In the genomic region with DNA sequence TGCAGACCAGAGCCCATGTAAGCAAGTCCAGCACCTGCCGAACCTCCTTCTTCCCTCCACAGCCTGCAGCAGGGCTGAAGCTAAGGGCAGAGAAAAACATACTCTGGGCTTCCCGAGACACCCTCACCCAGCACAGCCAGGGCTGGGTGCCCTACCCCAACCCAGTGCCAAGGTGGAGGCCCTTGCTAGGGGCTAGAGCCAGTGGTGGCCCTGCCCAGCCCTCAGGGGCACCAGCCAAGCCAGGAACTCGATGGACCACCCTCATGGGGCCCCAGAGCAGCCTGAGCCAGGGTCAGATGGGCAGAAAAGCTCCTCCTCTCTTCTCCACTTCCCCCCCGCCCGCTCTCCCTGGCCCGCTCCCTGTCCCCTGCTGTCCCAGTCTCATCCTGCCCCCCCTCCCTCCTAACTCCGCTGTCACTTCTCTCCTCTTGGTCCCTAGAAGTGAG, we compare ENCODE assay signal across 35 cellular contexts. TPM values are rescaled to one million over a fixed set of nuclear protein-coding genes. Genes with fewer than 3 reads are reported as not detected.
DNase-seq lines count a peak whose midpoint lies in the region; ATAC-seq, FAIRE-seq and TF ChIP-seq lines count a peak whose summit lies in the region.
"Had no signal": no experiment of that assay in that cellular context is flagged by ENCODE, and none has a peak within 500 bp of the region (broad histone marks: within the 10 kb centered on the region; RNA-seq: fewer than 3 reads in every experiment).

No MANE protein-coding gene starts in this region.

- H3K79me1 ChIP-seq in H1 (ENCODE audit: low read depth, low read length) = no peaks in the 10 kb centered on the region

- H3K9ac ChIP-seq in H1 (replicated peaks in 1 of 4; ENCODE audit: extremely low read depth in 1 of 4, low read depth in 3 of 4, low read length in 3 of 4) (no peak overlapping the region), mammary epithelial cell (ENCODE audit: insufficient read depth, low read length) (no peak overlapping the region)

- no peak for DNase-seq in activated T-cell treated with anti-CD3 and anti-CD28 coated beads, Interleukin-2, amount 50 U/mL, for 72 hours
- no peak for DNase-seq in activated T-cell treated with anti-CD3 and anti-CD28 coated beads, Interleukin-2, amount 50 U/mL, for 48 hours
- DNase-seq in H1 (ENCODE audit: low read depth in 1 of 2, low spot score in 2 of 2) = no peak
- DNase-seq in nephron progenitor cell = no peak
- DNase-seq in NCI-H446 (lab: John Stamatoyannopoulos, UW) = no peak
- no peak for DNase-seq in mammary epithelial cell
- DNase-seq: 8988T; activated CD4-positive, alpha-beta T cell treated with anti-CD3 and anti-CD28 coated beads, Interleukin-2, amount 50 U/mL, for 1 hour; aorta; hippocampal formation; IMR-90; left lung; natural killer cell; NCI-H1048; NCI-H1694 treated with DMSO at 0.1 percent for 48 hours; NCI-H2171; NCI-H524; pancreas; SHP77 treated with DMSO at 0.1 percent for 48 hours; stimulated activated CD4-positive, alpha-beta T cell treated with anti-CD3 and anti-CD28 coated beads, Interleukin-12 subunit alpha, Interleukin-12 subunit beta, amount 100 ng/mL, for 4 hours; stimulated activated CD4-positive, alpha-beta T cell treated with anti-CD3 and anti-CD28 coated beads, Interleukin-4, amount 100 ng/mL, for 1 hour; substantia nigra; T-helper 9 cell; WERI-Rb-1 had no signal

- no peak overlapping the region for H2BK12ac ChIP-seq in H1 (ENCODE audit: low read depth, low read length)

- no peak overlapping the region for H3K56ac ChIP-seq in H1 (replicated peaks; ENCODE audit: insufficient read length, low read depth, low read length)

- H3K23ac ChIP-seq in H1 (ENCODE audit: insufficient read length) = no peak overlapping the region

- no peak overlapping the region for H2BK20ac ChIP-seq in H1 (ENCODE audit: low read length)

- TF ChIP-seq CTCF in H1 (IDR thresholded peaks at IDR 0.05; ENCODE audit: control extremely low read depth in 1 of 3, insufficient read depth in 1 of 3, low read depth in 1 of 3, low read length in 3 of 3) (no peak), nephron progenitor cell (IDR thresholded peaks at IDR 0.05) (no peak), mammary epithelial cell (conservative IDR thresholded peaks at IDR 0.05 in 1 of 2, IDR thresholded peaks at IDR 0.05 in 1 of 2; ENCODE audit: extremely low read depth in 1 of 2, insufficient read depth in 1 of 2, low read depth in 1 of 2, low read length in 2 of 2) (no peak)

- H3K9me3 ChIP-seq in H1 (ENCODE audit: insufficient read depth in 2 of 2, low read depth in 1 of 2, low read length in 1 of 2) (no peaks in the 10 kb centered on the region; a peak in 1 of 4 replicates), mammary epithelial cell (replicated peaks; ENCODE audit: insufficient read depth, low read length) (no peaks in the 10 kb centered on the region)
- H3K9me3 ChIP-seq: left lung, pancreas, right atrium auricular region had no signal

- H4K91ac ChIP-seq in H1 (replicated peaks; ENCODE audit: insufficient read length, low read length) = no peak overlapping the region

- H2AFZ ChIP-seq in H1 (ENCODE audit: low read length) (no peak overlapping the region), mammary epithelial cell (ENCODE audit: low read depth, low read length) (no peak overlapping the region)

- no peak for TF ChIP-seq EP300 in H1 (IDR thresholded peaks at IDR 0.05; ENCODE audit: borderline replicate concordance in 1 of 2, low read depth in 2 of 2, low read length in 2 of 2)

- H3K9me3 Mint-ChIP-seq in activated T-cell treated with anti-CD3 and anti-CD28 coated beads, Interleukin-2, amount 50 U/mL, for 72 hours = no peaks in the 10 kb centered on the region
- H3K9me3 Mint-ChIP-seq in nephron progenitor cell = no peaks in the 10 kb centered on the region
- H3K9me3 Mint-ChIP-seq: activated T-helper 2 cell treated with anti-CD3 and anti-CD28 coated beads, Interferon-gamma antibody, Interleukin-2, Interleukin-4, amounts not matched to agents 10 μg/mL and 5 μg/mL and 100 μg/mL, durations not matched to agents 14 hours and 24 hours and 36 hours; mesothelial cell of epicardium; natural killer cell; stimulated activated memory B cell treated with anti-CD40 and anti-IgM and Interleukin-4, amounts not matched to agents 10 μg/mL and 1 μg/mL and 100 μg/mL, for 72 hours had no signal

- BruUV-seq in mammary epithelial cell (replicated peaks; lab: Mats Ljungman, UMichigan) = no TSS peak

- H3K27me3 Mint-ChIP-seq in activated T-cell treated with anti-CD3 and anti-CD28 coated beads, Interleukin-2, amount 50 U/mL, for 72 hours (ENCODE audit: low read depth) = peaks cover 55% of the 10 kb centered on the region
- peaks cover 41% of the 10 kb centered on the region for H3K27me3 Mint-ChIP-seq in nephron progenitor cell (ENCODE audit: low read depth, poor library complexity)

- no peak overlapping the region for H3K4ac ChIP-seq in H1 (replicated peaks; ENCODE audit: insufficient read length, low read depth, low read length)

- H3K36me3 ChIP-seq in H1 (ENCODE audit: control insufficient read depth in 2 of 4, insufficient read depth in 4 of 4, low read length in 3 of 4) (no peaks in the 10 kb centered on the region; a peak in 1 of 8 replicates), mammary epithelial cell (ENCODE audit: insufficient read depth, low read length) (no peaks in the 10 kb centered on the region)
- H3K36me3 ChIP-seq: left lung, pancreas, right atrium auricular region, WERI-Rb-1 had no signal

- 0 out of 2 replicates have a peak overlapping the region, but pooled peaks have one; percentile 37 for H2BK15ac ChIP-seq in H1 (ENCODE audit: low read length)

- H3K4me1 Mint-ChIP-seq in activated T-cell treated with anti-CD3 and anti-CD28 coated beads, Interleukin-2, amount 50 U/mL, for 72 hours (ENCODE audit: low read depth) = peaks cover 27% of the 10 kb centered on the region
- H3K4me1 Mint-ChIP-seq in nephron progenitor cell = peaks cover 40% of the 10 kb centered on the region

- no peak for FAIRE-seq in H1 (lab: Jason Lieb, UNC)
- FAIRE-seq: endometrium, frontal cortex, pancreas had no signal

- 90% methylated on average over 4 of the region's 7 CpGs; no CpG with 5 or more reads in 1 of the 2 experiments for WGBS in H1 (ENCODE audit: extremely low coverage in 1 of 2, insufficient coverage in 1 of 2, insufficient read length in 1 of 2, insufficient replicate concordance in 2 of 2, low coverage in 1 of 2, low lambda C conversion rate in 2 of 2, missing lambda C conversion rate in 1 of 2), 2 experiments
- WGBS in mammary epithelial cell (ENCODE audit: low coverage, missing lambda C conversion rate) = 100% methylated on average over 1 of the region's 7 CpGs

- no peak overlapping the region for H2AK5ac ChIP-seq in H1 (ENCODE audit: low read depth, low read length)

- no peak for TF ChIP-seq RAD21 in H1 (IDR thresholded peaks at IDR 0.05 in 1 of 2, conservative IDR thresholded peaks at IDR 0.05 in 1 of 2; ENCODE audit: low read depth in 2 of 2, low read length in 2 of 2)

- H4K8ac ChIP-seq in H1 (ENCODE audit: extremely low read depth, insufficient read depth, low read length) = peak overlapping the region; percentile 14; the same call in 1 of the 2 replicates

- CTCF ChIA-PET in H1 (lab: Charles Lee; ENCODE audit: partially characterized antibody) = interaction anchor here (1.0 to 16.7 kb wide), 11 partner anchors 11 to 211 kb away, joined by 3 to 168 read pairs (median 13); a partner anchor contains a TSS
- CTCF ChIA-PET in mammary epithelial cell (lab: Charles Lee; ENCODE audit: low non-redundant PET) = no interaction called here

- peaks cover 13% of the 10 kb centered on the region; the same call in 1 of the 2 replicates for H3K23me2 ChIP-seq in H1 (ENCODE audit: low read depth, low read length)

- H4K20me1 ChIP-seq in H1 (replicated peaks in 1 of 2; ENCODE audit: control insufficient read depth in 1 of 2, insufficient read depth in 2 of 2, low read length in 2 of 2) (no peaks in the 10 kb centered on the region), mammary epithelial cell (ENCODE audit: insufficient read depth, low read length) (no peaks in the 10 kb centered on the region)

- no peak overlapping the region for H3K27ac Mint-ChIP-seq in activated T-cell treated with anti-CD3 and anti-CD28 coated beads, Interleukin-2, amount 50 U/mL, for 72 hours
- no peak overlapping the region for H3K27ac Mint-ChIP-seq in nephron progenitor cell
- H3K27ac Mint-ChIP-seq: activated naive CD8-positive, alpha-beta T cell; activated T-helper 2 cell treated with anti-CD3 and anti-CD28 coated beads, Interferon-gamma antibody, Interleukin-2, Interleukin-4, amounts not matched to agents 10 μg/mL and 5 μg/mL and 100 μg/mL, durations not matched to agents 14 hours and 24 hours and 36 hours; mesothelial cell of epicardium; stimulated activated memory B cell treated with anti-CD40 and anti-IgM and Interleukin-4, amounts not matched to agents 10 μg/mL and 1 μg/mL and 100 μg/mL, for 72 hours had no signal

- no peak overlapping the region for H3K14ac ChIP-seq in H1 (ENCODE audit: insufficient read length)

- dilution Hi-C loops in mammary epithelial cell (cut with HindIII; ENCODE audit: low sequenced_read_pairs) = loop anchor here (10.0 kb wide), 1 partner anchor 125 kb away; a partner anchor contains a TSS

- H3K4me2 ChIP-seq in H1 (ENCODE audit: insufficient read depth in 1 of 2, low read depth in 2 of 2, low read length in 2 of 2) (peak overlapping the region in 1 of 2 experiments; percentile 79; a peak in 1 of 4 replicates), mammary epithelial cell (ENCODE audit: insufficient read depth, low read depth, low read length) (no peak overlapping the region)

- ATAC-seq in activated T-cell treated with anti-CD3 and anti-CD28 coated beads, Interleukin-2, amount 50 U/mL, for 72 hours (replicated peaks in 1 of 2) = no peak
- ATAC-seq in GM21825 (IDR thresholded peaks at IDR 0.05; ENCODE audit: unreplicated experiment) = no peak
- ATAC-seq in HG03039 (IDR thresholded peaks at IDR 0.05; ENCODE audit: unreplicated experiment) = no peak
- ATAC-seq: left lung; Panc1; pancreas; stimulated activated memory B cell treated with anti-CD40 and anti-IgM and Interleukin-4, amounts not matched to agents 10 μg/mL and 1 μg/mL and 100 μg/mL, for 72 hours had no signal

- in situ Hi-C loops in mammary epithelial cell (cut with MboI; ENCODE audit: low sequenced_read_pairs in 2 of 2) = no loop called here

- H3K4me1 ChIP-seq in H1 (replicated peaks in 1 of 4; ENCODE audit: control insufficient read depth in 3 of 4, insufficient read depth in 4 of 4, low read length in 3 of 4) (peaks cover 0 to 28% (median 14%) of the 10 kb centered on the region in 4 experiments; a peak in 6 of 7 replicates), mammary epithelial cell (ENCODE audit: insufficient read depth, low read length) (no peaks in the 10 kb centered on the region)

- H3K27ac ChIP-seq in H1 (ENCODE audit: low read depth, low read length) (no peak overlapping the region), mammary epithelial cell (ENCODE audit: insufficient read depth, low read depth, low read length) (no peak overlapping the region)
- H3K27ac ChIP-seq: left lung, pancreas, right atrium auricular region, WERI-Rb-1 had no signal

- H3K79me2 ChIP-seq in H1 (ENCODE audit: control insufficient read depth in 1 of 2, insufficient read depth in 2 of 2, low read length in 2 of 2) (no peaks in the 10 kb centered on the region), mammary epithelial cell (ENCODE audit: insufficient read depth, low read length) (no peaks in the 10 kb centered on the region)

- POLR2A ChIA-PET in H1 (lab: Charles Lee; ENCODE audit: partially characterized antibody) = interaction anchor here (3.3 to 12.2 kb wide), 2 partner anchors 13 to 21 kb away, joined by 13 to 123 read pairs; a partner anchor contains a TSS

- H2BK120ac ChIP-seq in H1 (replicated peaks; ENCODE audit: low read depth, low read length) = no peak overlapping the region

- H3K4me3 ChIP-seq in H1 (ENCODE audit: extremely low read depth in 1 of 4, insufficient read depth in 2 of 4, low read depth in 3 of 4, low read length in 4 of 4) (no peak overlapping the region), mammary epithelial cell (replicated peaks in 1 of 3; ENCODE audit: insufficient read depth in 1 of 3, low read depth in 2 of 3, low read length in 3 of 3) (no peak overlapping the region)
- H3K4me3 ChIP-seq: left lung, pancreas, right atrium auricular region had no signal

- peak overlapping the region; percentile 70 to 81 for H3K4me3 Mint-ChIP-seq in activated T-cell treated with anti-CD3 and anti-CD28 coated beads, Interleukin-2, amount 50 U/mL, for 72 hours
- peak overlapping the region; percentile 54 for H3K4me3 Mint-ChIP-seq in nephron progenitor cell
- H3K4me3 Mint-ChIP-seq: stimulated activated memory B cell treated with anti-CD40 and anti-IgM and Interleukin-4, amounts not matched to agents 10 μg/mL and 1 μg/mL and 100 μg/mL, for 72 hours had no signal

- H3K27me3 ChIP-seq in H1 (replicated peaks in 1 of 4; ENCODE audit: control insufficient read depth in 3 of 4, extremely low read depth in 1 of 4, insufficient read depth in 3 of 4, low read length in 3 of 4) = peaks cover 3 to 27% (median 15%) of the 10 kb centered on the region in 4 experiments; a peak in 6 of 7 replicates
- peaks cover 33% of the 10 kb centered on the region for H3K27me3 ChIP-seq in mammary epithelial cell (ENCODE audit: insufficient read depth, low read length)

- no peaks in the 10 kb centered on the region for H3K36me3 Mint-ChIP-seq in activated T-cell treated with anti-CD3 and anti-CD28 coated beads, Interleukin-2, amount 50 U/mL, for 72 hours (ENCODE audit: insufficient read depth in 2 of 2)
- H3K36me3 Mint-ChIP-seq in nephron progenitor cell (ENCODE audit: low read depth) = no peaks in the 10 kb centered on the region
- H3K36me3 Mint-ChIP-seq: activated naive CD8-positive, alpha-beta T cell; mesothelial cell of epicardium; natural killer cell; stimulated activated memory B cell treated with anti-CD40 and anti-IgM and Interleukin-4, amounts not matched to agents 10 μg/mL and 1 μg/mL and 100 μg/mL, for 72 hours had no signal

- no peak for TF ChIP-seq POLR2A in H1 (IDR thresholded peaks at IDR 0.05; ENCODE audit: control extremely low read depth in 1 of 2, low read depth in 2 of 2, low read length in 2 of 2)

- H2BK5ac ChIP-seq in H1 (ENCODE audit: low read depth, low read length) = no peak overlapping the region

- intact Hi-C loops in mammary epithelial cell (cut with micrococcal nuclease) = no loop called here

- no peak overlapping the region for H3K18ac ChIP-seq in H1 (ENCODE audit: extremely low read depth, low read length)

- no peak overlapping the region for H4K5ac ChIP-seq in H1 (ENCODE audit: insufficient read length, low read depth, low read length)

RNA-seq across cellular contexts. Expression of a gene that starts 15.9 kb away (rescaled TPM):
- 100 to 1,000 TPM in 1 of 2 donors, 10 to 100 TPM in 1; 89.2 to 101 TPM for total RNA-seq in activated T-cell treated with anti-CD3 and anti-CD28 coated beads, Interleukin-2, amount 50 U/mL, for 72 hours
- 9.3 and 10.7 TPM in 2 replicates for total RNA-seq in H1 (2021; fragmentation: NEBNext Ultra II Directional; extraction: Animal tissue kit (Norgen Biotek cat#: 25700))
- polyA plus RNA-seq in H1 (2011; rRNA removed) (19.5 and 26.1 TPM in 2 replicates), mammary epithelial cell (21.0 TPM)
- polyA plus RNA-seq in H1 (2011; cell fraction: cytosol; rRNA removed) = 20.6 TPM
- polyA plus RNA-seq in H1 (2011; cell fraction: nucleus; rRNA removed) = 116 TPM
- polyA plus RNA-seq in H1 (2012, experiment 1 of 2) = 7.8 to 20.0 TPM (median 18.8 TPM) in 4 replicates
- 8.1 TPM for polyA plus RNA-seq in H1 (2012, experiment 2 of 2)
- polyA plus RNA-seq in H1 (2013, experiment 1 of 2) = 11.1 TPM
- polyA plus RNA-seq in H1 (2013, experiment 2 of 2) = 9.8 TPM
- polyA minus RNA-seq in H1 (2011; rRNA and poly(A)+ RNA removed) = 3.1 and 3.9 TPM in 2 replicates
- polyA minus RNA-seq in H1 (2011; cell fraction: cytosol; rRNA and poly(A)+ RNA removed) = 4.1 TPM
- polyA minus RNA-seq in H1 (2011; cell fraction: nucleus; rRNA and poly(A)+ RNA removed) = 9.6 TPM
- total RNA-seq in mammary epithelial cell = 10 to 100 TPM in 1 of 2 donors, 1 to 10 TPM in 1; 6.7 to 60.9 TPM
- 5.8 TPM for polyA minus RNA-seq in mammary epithelial cell

RNA-seq across cellular contexts. Expression of a gene that starts 25.5 kb away (rescaled TPM):
- 1 to 10 TPM; 1.3 to 2.0 TPM for total RNA-seq in activated T-cell treated with anti-CD3 and anti-CD28 coated beads, Interleukin-2, amount 50 U/mL, for 72 hours
- 14.8 and 16.3 TPM in 2 replicates for total RNA-seq in H1 (2021; fragmentation: NEBNext Ultra II Directional; extraction: Animal tissue kit (Norgen Biotek cat#: 25700))
- polyA plus RNA-seq in H1 (2011; rRNA removed) (5.2 and 13.4 TPM in 2 replicates), mammary epithelial cell (0.27 TPM)
- polyA plus RNA-seq in H1 (2011; cell fraction: cytosol; rRNA removed) = 9.6 TPM
- polyA plus RNA-seq in H1 (2011; cell fraction: nucleus; rRNA removed) = 22.5 TPM
- polyA plus RNA-seq in H1 (2012, experiment 1 of 2) = 6.8 to 15.9 TPM (median 13.7 TPM) in 4 replicates
- 10.4 TPM for polyA plus RNA-seq in H1 (2012, experiment 2 of 2)
- polyA plus RNA-seq in H1 (2013, experiment 1 of 2) = 14.0 TPM
- polyA plus RNA-seq in H1 (2013, experiment 2 of 2) = 14.1 TPM
- polyA minus RNA-seq in H1 (2011; rRNA and poly(A)+ RNA removed) = 2.7 and 2.8 TPM in 2 replicates
- 11.9 TPM for polyA minus RNA-seq in H1 (2011; cell fraction: cytosol; rRNA and poly(A)+ RNA removed)
- polyA minus RNA-seq in H1 (2011; cell fraction: nucleus; rRNA and poly(A)+ RNA removed) = 8.3 TPM
- total RNA-seq in mammary epithelial cell = 1 to 10 TPM; 2.4 to 2.5 TPM
- polyA minus RNA-seq in mammary epithelial cell = not detected
- total RNA-seq: frontal cortex had no signal

RNA-seq across cellular contexts. Expression of a gene that starts 30.3 kb away (rescaled TPM):
- total RNA-seq in activated T-cell treated with anti-CD3 and anti-CD28 coated beads, Interleukin-2, amount 50 U/mL, for 72 hours = 1 to 10 TPM in 1 of 2 donors, under 1 TPM in 1; 0.44 to 1.2 TPM
- 0.15 and 0.36 TPM in 2 replicates for total RNA-seq in H1 (2021; fragmentation: NEBNext Ultra II Directional; extraction: Animal tissue kit (Norgen Biotek cat#: 25700))
- polyA plus RNA-seq in H1 (2011; rRNA removed) = 0.53 and 0.86 TPM in 2 replicates
- 0.78 TPM for polyA plus RNA-seq in H1 (2011; cell fraction: cytosol; rRNA removed)
- 1.2 TPM for polyA plus RNA-seq in H1 (2011; cell fraction: nucleus; rRNA removed)
- 0.29 to 0.70 TPM (median 0.55 TPM) in 4 replicates for polyA plus RNA-seq in H1 (2012, experiment 1 of 2)
- polyA plus RNA-seq in H1 (2012, experiment 2 of 2) = 0.18 TPM
- 0.93 TPM for polyA plus RNA-seq in H1 (2013, experiment 1 of 2)
- 1.2 TPM for polyA plus RNA-seq in H1 (2013, experiment 2 of 2)
- 0.41 and 1.3 TPM in 2 replicates for polyA minus RNA-seq in H1 (2011; rRNA and poly(A)+ RNA removed)
- polyA minus RNA-seq in H1 (2011; cell fraction: cytosol; rRNA and poly(A)+ RNA removed) = not detected
- 0.70 TPM for polyA minus RNA-seq in H1 (2011; cell fraction: nucleus; rRNA and poly(A)+ RNA removed)
- 10 to 100 TPM; 54.3 to 70.8 TPM for total RNA-seq in mammary epithelial cell
- polyA plus RNA-seq in mammary epithelial cell = 29.0 TPM
- polyA minus RNA-seq in mammary epithelial cell = 21.4 TPM
- total RNA-seq: cardiac septum, frontal cortex, IMR-90, natural killer cell, right atrium auricular region had no signal
- polyA plus RNA-seq: IMR-90, pancreas had no signal

RNA-seq across cellular contexts. Expression of a gene that starts 41.4 kb away (rescaled TPM):
- total RNA-seq in activated T-cell treated with anti-CD3 and anti-CD28 coated beads, Interleukin-2, amount 50 U/mL, for 72 hours = 1 to 10 TPM; 2.6 to 3.2 TPM
- total RNA-seq in H1 (2021; fragmentation: NEBNext Ultra II Directional; extraction: Animal tissue kit (Norgen Biotek cat#: 25700)) = 12.5 and 13.8 TPM in 2 replicates
- 10.4 and 16.8 TPM in 2 replicates for polyA plus RNA-seq in H1 (2011; rRNA removed)
- 12.2 TPM for polyA plus RNA-seq in H1 (2011; cell fraction: cytosol; rRNA removed)
- 72.0 TPM for polyA plus RNA-seq in H1 (2011; cell fraction: nucleus; rRNA removed)
- 8.2 to 19.5 TPM (median 15.5 TPM) in 4 replicates for polyA plus RNA-seq in H1 (2012, experiment 1 of 2)
- 7.7 TPM for polyA plus RNA-seq in H1 (2012, experiment 2 of 2)
- polyA plus RNA-seq in H1 (2013, experiment 1 of 2) = 12.4 TPM
- polyA plus RNA-seq in H1 (2013, experiment 2 of 2) = 11.4 TPM
- polyA minus RNA-seq in H1 (2011; rRNA and poly(A)+ RNA removed) = 4.7 TPM in 2 replicates
- 6.5 TPM for polyA minus RNA-seq in H1 (2011; cell fraction: cytosol; rRNA and poly(A)+ RNA removed)
- 14.6 TPM for polyA minus RNA-seq in H1 (2011; cell fraction: nucleus; rRNA and poly(A)+ RNA removed)
- 10 to 100 TPM; 19.0 to 88.8 TPM for total RNA-seq in mammary epithelial cell
- 25.3 TPM for polyA plus RNA-seq in mammary epithelial cell
- polyA minus RNA-seq in mammary epithelial cell = 20.3 TPM

RNA-seq across cellular contexts. Expression of a gene that starts 56.5 kb away (rescaled TPM):
- 10 to 100 TPM; 32.1 to 37.6 TPM for total RNA-seq in activated T-cell treated with anti-CD3 and anti-CD28 coated beads, Interleukin-2, amount 50 U/mL, for 72 hours
- total RNA-seq in H1 (2021; fragmentation: NEBNext Ultra II Directional; extraction: Animal tissue kit (Norgen Biotek cat#: 25700)) = 150 and 151 TPM in 2 replicates
- polyA plus RNA-seq in H1 (2011; rRNA removed) (214 and 263 TPM in 2 replicates), mammary epithelial cell (365 TPM)
- polyA plus RNA-seq in H1 (2011; cell fraction: cytosol; rRNA removed) = 194 TPM
- polyA plus RNA-seq in H1 (2011; cell fraction: nucleus; rRNA removed) = 168 TPM
- 126 to 192 TPM (median 179 TPM) in 4 replicates for polyA plus RNA-seq in H1 (2012, experiment 1 of 2)
- 213 TPM for polyA plus RNA-seq in H1 (2012, experiment 2 of 2)
- 128 TPM for polyA plus RNA-seq in H1 (2013, experiment 1 of 2)
- 131 TPM for polyA plus RNA-seq in H1 (2013, experiment 2 of 2)
- 103 and 119 TPM in 2 replicates for polyA minus RNA-seq in H1 (2011; rRNA and poly(A)+ RNA removed)
- 58.6 TPM for polyA minus RNA-seq in H1 (2011; cell fraction: cytosol; rRNA and poly(A)+ RNA removed)
- polyA minus RNA-seq in H1 (2011; cell fraction: nucleus; rRNA and poly(A)+ RNA removed) = 43.6 TPM
- total RNA-seq in mammary epithelial cell = 100 to 1,000 TPM in 1 of 2 donors, 10 to 100 TPM in 1; 67.2 to 193 TPM
- 208 TPM for polyA minus RNA-seq in mammary epithelial cell

Comparison
In these comparisons a context has a peak if more than half of its experiments do, and no peak if none do; other contexts are left out.
1. RNA of a gene that starts 30.3 kb away (total RNA-seq): 54.3 to 70.8 TPM in mammary epithelial cell; 0.44 to 1.2 TPM in activated T-cell treated with anti-CD3 and anti-CD28 coated beads, Interleukin-2, amount 50 U/mL, for 72 hours and 0.15 to 0.36 TPM in H1; every median in the first group is over 10 times any median in the second.